Comparison of ENCODE assay signal across 21 cellular contexts in the genomic region with DNA sequence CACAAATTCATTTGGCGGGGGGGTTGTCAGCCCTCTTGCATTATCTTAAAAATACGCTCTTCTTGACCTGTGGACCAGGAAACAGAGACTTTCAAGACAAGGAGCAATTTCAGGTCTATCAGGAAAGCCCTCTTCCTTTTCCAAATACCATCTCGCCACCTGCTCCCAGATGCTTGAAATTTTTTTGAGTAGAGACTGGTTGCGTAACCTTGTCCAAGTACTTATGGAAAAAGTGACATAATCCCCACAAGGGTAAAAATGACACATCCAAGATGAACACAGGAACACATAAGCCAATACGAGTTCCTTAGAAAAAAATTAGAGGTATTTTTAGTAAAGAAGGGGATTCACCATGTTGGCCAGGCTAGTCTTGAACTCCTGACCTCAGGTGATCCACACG. TPM values are rescaled to one million over a fixed set of nuclear protein-coding genes. Genes with fewer than 3 reads are reported as not detected.
"Had no signal": no experiment of that assay in that cellular context is flagged by ENCODE, and none has a peak within 500 bp of the region (broad histone marks: within the 10 kb centered on the region; RNA-seq: fewer than 3 reads in every experiment).

No MANE protein-coding gene starts in this region.

- H3K27ac Mint-ChIP-seq: activated naive CD4-positive, alpha-beta T cell treated with anti-CD3 and anti-CD28 coated beads, Interleukin-2, amount 10 ng/mL, durations not matched to agents 7 days and 5 days; activated T-helper 2 cell treated with anti-CD3 and anti-CD28 coated beads, Interferon-gamma antibody, Interleukin-2, Interleukin-4, amounts not matched to agents 10 μg/mL and 5 μg/mL and 100 μg/mL, durations not matched to agents 14 hours and 24 hours and 36 hours; endodermal cell; naive B cell; stimulated activated naive CD8-positive, alpha-beta T cell treated with anti-CD3 and anti-CD28 coated beads, Interleukin-15, Interleukin-2, amounts not matched to agents 100 ng/mL and 50 ng/mL, for 24 hours had no signal

- H3K4me3 ChIP-seq: esophagus muscularis mucosa, lung, pancreas, upper lobe of right lung had no signal

- H3K9me3 Mint-ChIP-seq: activated naive CD4-positive, alpha-beta T cell treated with anti-CD3 and anti-CD28 coated beads, Interleukin-2, amount 10 ng/mL, durations not matched to agents 7 days and 5 days; activated T-helper 2 cell treated with anti-CD3 and anti-CD28 coated beads, Interferon-gamma antibody, Interleukin-2, Interleukin-4, amounts not matched to agents 10 μg/mL and 5 μg/mL and 100 μg/mL, durations not matched to agents 14 hours and 24 hours and 36 hours; brain; endodermal cell; stimulated activated naive CD8-positive, alpha-beta T cell treated with anti-CD3 and anti-CD28 coated beads, Interleukin-15, Interleukin-2, amounts not matched to agents 100 ng/mL and 50 ng/mL, for 24 hours had no signal

- H3K27me3 ChIP-seq: esophagus muscularis mucosa, pancreas, upper lobe of right lung had no signal

- H3K9me3 ChIP-seq: esophagus muscularis mucosa, pancreas, upper lobe of right lung had no signal

- H3K36me3 ChIP-seq: esophagus muscularis mucosa, pancreas, upper lobe of right lung had no signal

- H3K27me3 Mint-ChIP-seq: activated naive CD4-positive, alpha-beta T cell treated with anti-CD3 and anti-CD28 coated beads, Interleukin-2, amount 10 ng/mL, durations not matched to agents 7 days and 5 days; brain; stimulated activated naive CD8-positive, alpha-beta T cell treated with anti-CD3 and anti-CD28 coated beads, Interleukin-15, Interleukin-2, amounts not matched to agents 100 ng/mL and 50 ng/mL, for 24 hours had no signal

- ATAC-seq: left cardiac atrium, pancreas, upper lobe of right lung had no signal

- H3K27ac ChIP-seq: esophagus muscularis mucosa, pancreas, upper lobe of right lung had no signal

- H3K4me1 ChIP-seq: esophagus muscularis mucosa, pancreas, upper lobe of right lung had no signal

- H3K4me1 Mint-ChIP-seq: activated naive CD4-positive, alpha-beta T cell treated with anti-CD3 and anti-CD28 coated beads, Interleukin-2, amount 10 ng/mL, durations not matched to agents 7 days and 5 days; brain; endodermal cell; naive B cell had no signal

- DNase-seq: activated CD4-positive, alpha-beta T cell treated with anti-CD3 and anti-CD28 coated beads, Interleukin-2, amount 50 U/mL, for 1 hour; activated naive CD4-positive, alpha-beta T cell treated with anti-CD3 and anti-CD28 coated beads, Interleukin-2, amount 10 ng/mL, durations not matched to agents 7 days and 5 days; activated T-cell treated with anti-CD3 and anti-CD28 coated beads for 4 hours; amniotic stem cell; dermis blood vessel endothelial cell; endodermal cell; foreskin fibroblast; left cardiac atrium; naive B cell; pancreas; stimulated activated CD4-positive, alpha-beta T cell treated with anti-CD3 and anti-CD28 coated beads, Interleukin-4, amount 100 ng/mL, for 1 hour; stimulated activated CD8-positive, alpha-beta memory T cell treated with anti-CD3 and anti-CD28 coated beads, Interleukin-4, amount 100 ng/mL, for 48 hours; upper lobe of right lung had no signal

- H3K4me3 Mint-ChIP-seq: activated naive CD4-positive, alpha-beta T cell treated with anti-CD3 and anti-CD28 coated beads, Interleukin-2, amount 10 ng/mL, durations not matched to agents 7 days and 5 days; brain; endodermal cell; naive B cell; stimulated activated naive CD8-positive, alpha-beta T cell treated with anti-CD3 and anti-CD28 coated beads, Interleukin-15, Interleukin-2, amounts not matched to agents 100 ng/mL and 50 ng/mL, for 24 hours had no signal

- H3K36me3 Mint-ChIP-seq: activated naive CD4-positive, alpha-beta T cell treated with anti-CD3 and anti-CD28 coated beads, Interleukin-2, amount 10 ng/mL, durations not matched to agents 7 days and 5 days; brain; naive B cell had no signal

RNA-seq across cellular contexts. Expression of a gene that starts 1.7 kb away (rescaled TPM):
- total RNA-seq: activated CD8-positive, alpha-beta memory T cell treated with anti-CD3 and anti-CD28 coated beads for 36 hours; activated T-helper 2 cell treated with anti-CD3 and anti-CD28 coated beads, Interferon-gamma antibody, Interleukin-2, Interleukin-4, amounts not matched to agents 10 μg/mL and 5 μg/mL and 100 μg/mL, durations not matched to agents 14 hours and 24 hours and 36 hours; cerebellum; dermis blood vessel endothelial cell; endodermal cell; esophagus muscularis mucosa; left cardiac atrium; pancreas; upper lobe of right lung had no signal
- polyA plus RNA-seq: pancreas had no signal

RNA-seq across cellular contexts. Expression of a gene that starts 46.7 kb away (rescaled TPM):
- total RNA-seq: activated CD8-positive, alpha-beta memory T cell treated with anti-CD3 and anti-CD28 coated beads for 36 hours; activated T-helper 2 cell treated with anti-CD3 and anti-CD28 coated beads, Interferon-gamma antibody, Interleukin-2, Interleukin-4, amounts not matched to agents 10 μg/mL and 5 μg/mL and 100 μg/mL, durations not matched to agents 14 hours and 24 hours and 36 hours; cerebellum; dermis blood vessel endothelial cell; endodermal cell; esophagus muscularis mucosa; left cardiac atrium; lung; pancreas; temporal lobe; upper lobe of right lung had no signal
- polyA plus RNA-seq: lung, pancreas had no signal

RNA-seq across cellular contexts. Expression of a gene that starts 55.2 kb away (rescaled TPM):
- total RNA-seq: activated CD8-positive, alpha-beta memory T cell treated with anti-CD3 and anti-CD28 coated beads for 36 hours; activated T-helper 2 cell treated with anti-CD3 and anti-CD28 coated beads, Interferon-gamma antibody, Interleukin-2, Interleukin-4, amounts not matched to agents 10 μg/mL and 5 μg/mL and 100 μg/mL, durations not matched to agents 14 hours and 24 hours and 36 hours; cerebellum; dermis blood vessel endothelial cell; esophagus muscularis mucosa; left cardiac atrium; pancreas; temporal lobe; upper lobe of right lung had no signal
- polyA plus RNA-seq: pancreas had no signal
